ENCODE assay signal across 25 cellular contexts in genomic region chr5:23823521-23823920, GRCh38.
"Had no signal": no experiment of that assay in that cellular context is flagged by ENCODE, and none has a peak within 500 bp of the region (broad histone marks: within the 10 kb centered on the region; RNA-seq: fewer than 3 reads in every experiment).

No MANE protein-coding gene starts in this region.

- H3K4me3 ChIP-seq: esophagus squamous epithelium, gastrocnemius medialis, heart right ventricle, left lung, lower lobe of right lung, mucosa of descending colon had no signal

- ATAC-seq: effector memory CD8-positive, alpha-beta T cell; esophagus mucosa; gastrocnemius medialis; heart right ventricle; left cardiac atrium; left lung; left ventricle myocardium superior; lower lobe of right lung; mucosa of descending colon had no signal

- H3K27me3 ChIP-seq: esophagus squamous epithelium, gastrocnemius medialis, heart right ventricle, left lung had no signal

- DNase-seq: cortex of kidney; effector CD8-positive, alpha-beta T cell; effector memory CD8-positive, alpha-beta T cell; endodermal cell; erythroblast; esophagus squamous epithelium; foreskin fibroblast; foreskin melanocyte; gastrocnemius medialis; glutamatergic neuron; head of caudate nucleus; heart right ventricle; hippocampal formation; left cardiac atrium; left lung; left ventricle myocardium superior; lower lobe of right lung; mesenchymal stem cell; mucosa of descending colon; naive B cell had no signal

- H3K27ac ChIP-seq: epithelial cell of prostate, esophagus squamous epithelium, gastrocnemius medialis, heart right ventricle, left lung, lower lobe of right lung had no signal

- H3K4me1 ChIP-seq: esophagus squamous epithelium, gastrocnemius medialis, heart right ventricle, left lung, lower lobe of right lung had no signal

- H3K36me3 ChIP-seq: esophagus squamous epithelium, gastrocnemius medialis, heart right ventricle, left lung, lower lobe of right lung had no signal

- FAIRE-seq: endometrium, islet of Langerhans, keratinocyte had no signal

- H3K9me3 ChIP-seq: esophagus squamous epithelium, gastrocnemius medialis, heart right ventricle, left lung, lower lobe of right lung, mucosa of descending colon had no signal
